ENCODE assay signal across 27 cellular contexts in the genomic region with DNA sequence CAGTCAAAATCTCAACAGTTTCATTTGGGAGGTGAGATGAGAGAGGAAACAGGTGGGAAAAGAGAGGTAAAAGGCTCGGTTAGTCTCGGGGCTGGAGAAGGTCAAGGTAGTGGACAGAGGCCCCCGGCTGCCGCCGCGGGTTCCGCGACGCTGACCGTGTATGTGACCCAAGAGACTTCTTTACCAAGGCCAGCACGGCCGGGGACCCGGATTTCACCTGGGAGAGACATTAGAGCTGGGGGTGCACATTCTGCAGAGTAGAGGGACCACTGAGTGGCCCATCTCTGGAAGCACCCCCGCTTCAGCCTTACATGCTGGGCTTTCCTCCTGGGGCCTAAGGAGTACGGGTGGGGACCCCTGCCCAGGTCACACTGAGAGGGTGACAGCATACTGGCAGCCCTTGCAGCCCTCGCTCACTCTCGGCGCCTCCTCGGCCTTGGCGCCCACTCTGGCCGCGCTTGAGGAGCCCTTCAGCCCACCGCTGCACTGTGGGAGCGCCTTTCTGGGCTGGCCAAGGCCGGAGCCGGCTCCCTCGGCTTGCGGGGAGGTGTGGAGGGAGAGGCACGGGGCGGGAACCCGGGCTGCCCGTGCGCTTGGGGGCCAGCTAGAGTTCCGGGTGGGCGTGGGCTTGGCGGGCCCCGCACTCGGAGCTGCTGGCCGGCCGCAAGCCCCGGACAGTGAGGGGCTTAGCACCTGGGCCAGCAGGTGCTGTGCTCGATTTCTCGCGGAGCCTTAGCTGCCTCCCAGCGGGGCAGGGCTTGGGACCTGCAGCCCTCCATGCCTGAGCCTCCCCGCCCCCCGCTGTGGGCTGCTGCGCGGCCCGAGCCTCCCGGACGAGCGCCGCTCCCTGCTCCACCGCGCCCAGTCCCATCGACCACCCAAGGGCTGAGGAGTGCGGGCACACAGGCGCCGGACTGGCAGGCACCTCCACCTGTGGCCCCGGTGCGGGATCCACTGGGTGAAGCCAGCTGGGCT.
"Had no signal": no experiment of that assay in that cellular context is flagged by ENCODE, and none has a peak within 500 bp of the region (broad histone marks: within the 10 kb centered on the region; RNA-seq: fewer than 3 reads in every experiment).

No MANE protein-coding gene starts in this region.

- H3K36me3 Mint-ChIP-seq: activated CD4-positive, alpha-beta memory T cell treated with anti-CD3 and anti-CD28 coated beads for 36 hours; activated naive CD4-positive, alpha-beta T cell treated with anti-CD3 and anti-CD28 coated beads, Interleukin-2, amount 10 ng/mL, durations not matched to agents 7 days and 5 days; natural killer cell treated with Interleukin-12 subunit alpha and Interleukin-12 subunit beta and Interleukin-15 and Interleukin-18, amount 100 ng/mL, for 72 hours had no signal

- H3K27ac Mint-ChIP-seq: activated CD4-positive, alpha-beta memory T cell treated with anti-CD3 and anti-CD28 coated beads for 36 hours; activated CD4-positive, alpha-beta T cell treated with anti-CD3 and anti-CD28 coated beads, Interleukin-2, amount 10 ng/mL, durations not matched to agents 24 days and 14 days; activated naive CD4-positive, alpha-beta T cell treated with anti-CD3 and anti-CD28 coated beads, Interleukin-2, amount 10 ng/mL, durations not matched to agents 7 days and 5 days; activated naive CD8-positive, alpha-beta T cell treated with anti-CD3 and anti-CD28 coated beads, Interleukin-2, amount 50 U/mL, for 24 hours; natural killer cell treated with Interleukin-12 subunit alpha and Interleukin-12 subunit beta and Interleukin-15 and Interleukin-18, amount 100 ng/mL, for 72 hours; T-helper 1 cell treated with Interleukin-12 subunit alpha and Interleukin-12 subunit beta and Interleukin-4 antibody, amounts not matched to agents 30 μg/mL and 1 μg/mL, for 36 hours had no signal

- H3K4me1 ChIP-seq: breast epithelium, esophagus squamous epithelium, uterus had no signal

- DNase-seq: activated CD4-positive, alpha-beta memory T cell treated with anti-CD3 and anti-CD28 coated beads for 36 hours; activated CD4-positive, alpha-beta T cell treated with anti-CD3 and anti-CD28 coated beads, Interleukin-2, amount 10 ng/mL, durations not matched to agents 24 days and 14 days; activated CD4-positive, CD25-positive, alpha-beta regulatory T cell treated with anti-CD3 and anti-CD28 coated beads, Interleukin-2, amount 50 U/mL, for 72 hours; activated CD8-positive, alpha-beta memory T cell treated with anti-CD3 and anti-CD28 coated beads, Interleukin-2, amount 50 U/mL, for 4 hours; activated gamma-delta T cell; activated naive CD4-positive, alpha-beta T cell treated with anti-CD3 and anti-CD28 coated beads, Interleukin-2, amount 10 ng/mL, durations not matched to agents 7 days and 5 days; activated naive CD8-positive, alpha-beta T cell treated with anti-CD3 and anti-CD28 coated beads, Interleukin-2, amount 50 U/mL, for 24 hours; activated T-cell treated with anti-CD3 and anti-CD28 coated beads, Interleukin-2, amount 50 U/mL, for 1 hour; central memory CD4-positive, alpha-beta T cell; dermis blood vessel endothelial cell; effector CD4-positive, alpha-beta T cell; esophagus squamous epithelium; spleen; stimulated activated naive CD8-positive, alpha-beta T cell treated with anti-CD3 and anti-CD28 coated beads, Interleukin-15, Interleukin-2, amounts not matched to agents 100 U/mL and 50 U/mL, for 24 hours; T-helper 9 cell; trophoblast cell; uterus; WERI-Rb-1 had no signal

- ATAC-seq: activated naive CD8-positive, alpha-beta T cell treated with anti-CD3 and anti-CD28 coated beads, Interleukin-2, amount 50 U/mL, for 24 hours; natural killer cell treated with Interleukin-12 subunit alpha and Interleukin-12 subunit beta and Interleukin-15 and Interleukin-18, amount 100 ng/mL, for 72 hours; right cardiac atrium; stimulated activated naive CD8-positive, alpha-beta T cell treated with anti-CD3 and anti-CD28 coated beads, Interleukin-15, Interleukin-2, amounts not matched to agents 100 U/mL and 50 U/mL, for 24 hours had no signal

- FAIRE-seq: endometrium, frontal cortex, keratinocyte had no signal

- H3K9me3 Mint-ChIP-seq: activated CD4-positive, alpha-beta memory T cell treated with anti-CD3 and anti-CD28 coated beads for 36 hours; activated CD4-positive, alpha-beta T cell treated with anti-CD3 and anti-CD28 coated beads, Interleukin-2, amount 10 ng/mL, durations not matched to agents 24 days and 14 days; activated naive CD8-positive, alpha-beta T cell treated with anti-CD3 and anti-CD28 coated beads, Interleukin-2, amount 50 U/mL, for 24 hours; natural killer cell treated with Interleukin-12 subunit alpha and Interleukin-12 subunit beta and Interleukin-15 and Interleukin-18, amount 100 ng/mL, for 72 hours; T-helper 1 cell treated with Interleukin-12 subunit alpha and Interleukin-12 subunit beta and Interleukin-4 antibody, amounts not matched to agents 30 μg/mL and 1 μg/mL, for 36 hours had no signal

- H3K27ac ChIP-seq: breast epithelium, epithelial cell of prostate, esophagus squamous epithelium, uterus, WERI-Rb-1 had no signal

- H3K4me3 Mint-ChIP-seq: activated CD4-positive, alpha-beta memory T cell treated with anti-CD3 and anti-CD28 coated beads for 36 hours; activated CD4-positive, alpha-beta T cell treated with anti-CD3 and anti-CD28 coated beads, Interleukin-2, amount 10 ng/mL, durations not matched to agents 24 days and 14 days; activated naive CD4-positive, alpha-beta T cell treated with anti-CD3 and anti-CD28 coated beads, Interleukin-2, amount 10 ng/mL, durations not matched to agents 7 days and 5 days; activated naive CD8-positive, alpha-beta T cell treated with anti-CD3 and anti-CD28 coated beads, Interleukin-2, amount 50 U/mL, for 24 hours; natural killer cell treated with Interleukin-12 subunit alpha and Interleukin-12 subunit beta and Interleukin-15 and Interleukin-18, amount 100 ng/mL, for 72 hours; T-helper 1 cell treated with Interleukin-12 subunit alpha and Interleukin-12 subunit beta and Interleukin-4 antibody, amounts not matched to agents 30 μg/mL and 1 μg/mL, for 36 hours had no signal

- H3K27me3 ChIP-seq: uterus had no signal

- H3K9me3 ChIP-seq: breast epithelium, esophagus squamous epithelium, spleen, thoracic aorta, uterus had no signal

- H3K36me3 ChIP-seq: breast epithelium, esophagus squamous epithelium, spleen, thoracic aorta, uterus, WERI-Rb-1 had no signal

- H3K4me3 ChIP-seq: breast epithelium, esophagus squamous epithelium, spleen, uterus had no signal
